12 cellular contexts compared by ENCODE assay signal in genomic region chr13:79548886-79549285, GRCh38.
DNase-seq lines count a peak whose midpoint lies in the region; ATAC-seq, FAIRE-seq and TF ChIP-seq lines count a peak whose summit lies in the region.
"Had no signal": no experiment of that assay in that cellular context is flagged by ENCODE, and none has a peak within 500 bp of the region (broad histone marks: within the 10 kb centered on the region; RNA-seq: fewer than 3 reads in every experiment).

No MANE protein-coding gene starts in this region.

- no peaks in the 10 kb centered on the region for H3K79me2 ChIP-seq in HepG2 (ENCODE audit: insufficient read depth, low read length)
- H3K79me2 ChIP-seq in SK-N-SH (ENCODE audit: insufficient read depth), result no peaks in the 10 kb centered on the region

- no peak overlapping the region for H3K4me3 Mint-ChIP-seq in activated CD4-positive, alpha-beta T cell treated with anti-CD3 and anti-CD28 coated beads for 36 hours
- no peak overlapping the region for H3K4me3 Mint-ChIP-seq in T-helper 2 cell treated with Interferon-gamma antibody and Interleukin-4, amounts not matched to agents 5 μg/mL and 100 μg/mL, for 36 hours
- H3K4me3 Mint-ChIP-seq: activated naive CD4-positive, alpha-beta T cell treated with anti-CD3 and anti-CD28 coated beads, Interleukin-2, amount 50 U/mL, for 24 hours; naive thymus-derived CD4-positive, alpha-beta T cell had no signal

- in situ Hi-C loops in HepG2 (cut with HindIII; ENCODE audit: extremely low pct_ligation_motif_present, low pct_unique_long_range_greater_than_20kb), result no loop called here

- peaks cover 14% of the 10 kb centered on the region for H3K36me3 Mint-ChIP-seq in activated CD4-positive, alpha-beta T cell treated with anti-CD3 and anti-CD28 coated beads for 36 hours (ENCODE audit: low read depth)
- H3K36me3 Mint-ChIP-seq in T-helper 2 cell treated with Interferon-gamma antibody and Interleukin-4, amounts not matched to agents 5 μg/mL and 100 μg/mL, for 36 hours (ENCODE audit: low read depth), result peaks cover 29% of the 10 kb centered on the region

- BruUV-seq in HepG2 (replicated peaks; lab: Mats Ljungman, UMichigan), result no TSS peak

- DNase-seq in HepG2 (ENCODE audit: low spot score) (no peak), right lobe of liver (no peak), SK-N-SH (peak; percentile 17), inferior parietal cortex (ENCODE audit: extremely low spot score) (peak; percentile 64), iPS-NIHi7 (ENCODE audit: extremely low spot score) (no peak)
- DNase-seq in activated CD4-positive, alpha-beta T cell treated with anti-CD3 and anti-CD28 coated beads for 36 hours, result no peak
- no peak for DNase-seq in T-helper 2 cell treated with Interferon-gamma antibody and Interleukin-4, amounts not matched to agents 5 μg/mL and 100 μg/mL, for 36 hours (ENCODE audit: low spot score)
- DNase-seq: naive thymus-derived CD4-positive, alpha-beta T cell; NCI-H2081 treated with DMSO at 0.1 percent for 48 hours had no signal

- TF ChIP-seq CTCF in HepG2 (CRISPR knock-in tag; IDR thresholded peaks at IDR 0.05) (no peak), right lobe of liver (IDR thresholded peaks at IDR 0.05) (peak in 2 of 4 donors; percentile 14 to 30), SK-N-SH (IDR thresholded peaks at IDR 0.05) (peak; percentile 72)

- intact Hi-C loops in HepG2 (cut with micrococcal nuclease; ENCODE audit: unreplicated experiment), result no loop called here
- intact Hi-C loops in right lobe of liver (cut with DNase I), result no loop called here
- intact Hi-C loops in activated CD4-positive, alpha-beta T cell treated with anti-CD3 and anti-CD28 coated beads for 36 hours (cut with DNase I, micrococcal nuclease), result no loop called here

- FAIRE-seq in HepG2 (lab: Jason Lieb, UNC), result no peak

- no peak for TF ChIP-seq RAD21 in HepG2 (CRISPR knock-in tag; IDR thresholded peaks at IDR 0.05)
- TF ChIP-seq RAD21 in SK-N-SH (IDR thresholded peaks at IDR 0.05; ENCODE audit: low read length), result peak; percentile 81

- H4K20me1 ChIP-seq in HepG2 (ENCODE audit: insufficient read depth, low read length) (no peaks in the 10 kb centered on the region), SK-N-SH (ENCODE audit: insufficient read depth) (no peaks in the 10 kb centered on the region)

- H3F3A ChIP-seq in SK-N-SH (replicated peaks; ENCODE audit: insufficient read depth), result no peaks in the 10 kb centered on the region

- no peaks in the 10 kb centered on the region for H3K27me3 ChIP-seq in HepG2 (ENCODE audit: control insufficient read depth in 1 of 2, insufficient read depth in 2 of 2, low read length in 2 of 2)
- no peaks in the 10 kb centered on the region for H3K27me3 ChIP-seq in right lobe of liver
- H3K27me3 ChIP-seq in SK-N-SH (ENCODE audit: insufficient read depth), result no peaks in the 10 kb centered on the region
- H3K27me3 ChIP-seq: vagina had no signal

- POLR2A ChIA-PET in HepG2 (lab: Yijun Ruan, JAX) (no interaction called here), SK-N-SH (lab: Yijun Ruan, JAX) (no interaction called here)
- POLR2A ChIA-PET in activated CD4-positive, alpha-beta T cell treated with anti-CD3 and anti-CD28 coated beads for 36 hours (lab: Charles Lee), result no interaction called here

- H3K9me2 ChIP-seq in SK-N-SH, result no peaks in the 10 kb centered on the region

- no peak overlapping the region for H2AFZ ChIP-seq in HepG2 (ENCODE audit: low read length)
- H2AFZ ChIP-seq in SK-N-SH (ENCODE audit: low read depth), result no peak overlapping the region

- peaks cover 5% of the 10 kb centered on the region for H3K4me1 Mint-ChIP-seq in activated CD4-positive, alpha-beta T cell treated with anti-CD3 and anti-CD28 coated beads for 36 hours
- peaks cover 7% of the 10 kb centered on the region for H3K4me1 Mint-ChIP-seq in T-helper 2 cell treated with Interferon-gamma antibody and Interleukin-4, amounts not matched to agents 5 μg/mL and 100 μg/mL, for 36 hours (ENCODE audit: low read depth)
- H3K4me1 Mint-ChIP-seq: naive thymus-derived CD4-positive, alpha-beta T cell had no signal

- H3K9ac ChIP-seq in HepG2 (ENCODE audit: insufficient read depth, low read depth, low read length) (no peak overlapping the region), SK-N-SH (no peak overlapping the region)

- H3K36me3 ChIP-seq in HepG2 (replicated peaks in 1 of 2; ENCODE audit: control insufficient read depth in 1 of 2, insufficient read depth in 2 of 2, low read length in 2 of 2) (no peaks in the 10 kb centered on the region), right lobe of liver (no peaks in the 10 kb centered on the region), SK-N-SH (replicated peaks in 1 of 2; ENCODE audit: control insufficient read depth in 1 of 2, insufficient read depth in 2 of 2, low read length in 1 of 2) (peaks cover 13% of the 10 kb centered on the region in 2 experiments)
- H3K36me3 ChIP-seq: vagina had no signal

- H3K4me3 ChIP-seq in HepG2 (replicated peaks in 1 of 3; ENCODE audit: insufficient read depth in 1 of 3, low read depth in 2 of 3, low read length in 3 of 3), result no peak overlapping the region
- no peak overlapping the region for H3K4me3 ChIP-seq in right lobe of liver
- H3K4me3 ChIP-seq in SK-N-SH (ENCODE audit: low read depth in 2 of 2, low read length in 1 of 2), result no peak overlapping the region
- H3K4me3 ChIP-seq: vagina had no signal

- H3K9me3 ChIP-seq in HepG2 (ENCODE audit: low read length), result no peaks in the 10 kb centered on the region
- H3K9me3 ChIP-seq in right lobe of liver, result no peaks in the 10 kb centered on the region
- no peaks in the 10 kb centered on the region for H3K9me3 ChIP-seq in SK-N-SH
- H3K9me3 ChIP-seq: vagina had no signal

- H3K27ac ChIP-seq in HepG2 (ENCODE audit: extremely low read length, insufficient read depth, low read length) (no peak overlapping the region), right lobe of liver (no peak overlapping the region), SK-N-SH (ENCODE audit: low read depth in 2 of 2, low read length in 1 of 2) (peak overlapping the region; percentile 20 to 97; a peak in 3 of 4 replicates)
- H3K27ac ChIP-seq: vagina had no signal

- no peaks in the 10 kb centered on the region for H3K27me3 Mint-ChIP-seq in activated CD4-positive, alpha-beta T cell treated with anti-CD3 and anti-CD28 coated beads for 36 hours
- no peaks in the 10 kb centered on the region for H3K27me3 Mint-ChIP-seq in T-helper 2 cell treated with Interferon-gamma antibody and Interleukin-4, amounts not matched to agents 5 μg/mL and 100 μg/mL, for 36 hours (ENCODE audit: low read depth)
- H3K27me3 Mint-ChIP-seq: activated naive CD4-positive, alpha-beta T cell treated with anti-CD3 and anti-CD28 coated beads, Interleukin-2, amount 50 U/mL, for 24 hours; naive thymus-derived CD4-positive, alpha-beta T cell had no signal

- 97% methylated on average over 1 of the region's 1 CpG for WGBS in HepG2 (ENCODE audit: low lambda C conversion rate)
- WGBS in right lobe of liver (ENCODE audit: insufficient coverage, low coverage, low lambda C conversion rate, missing lambda C conversion rate), result 50% methylated on average over 1 of the region's 1 CpG
- WGBS in SK-N-SH (ENCODE audit: low lambda C conversion rate), result 97% methylated on average over 1 of the region's 1 CpG

- CTCF ChIA-PET in HepG2 (lab: Yijun Ruan, JAX; ENCODE audit: low intra/inter-chr PET ratio, low total read pairs), result no interaction called here
- CTCF ChIA-PET in SK-N-SH (lab: Yijun Ruan, JAX), result interaction anchor here (0.6 to 1.6 kb wide), 22 partner anchors 11 to 1494 kb away, joined by 3 to 9 read pairs (median 3); no protein-coding TSS in a partner anchor
- CTCF ChIA-PET in activated CD4-positive, alpha-beta T cell treated with anti-CD3 and anti-CD28 coated beads for 36 hours (lab: Charles Lee), result interaction anchor here (1.0 kb wide), 2 partner anchors 48 to 125 kb away, joined by 3 to 5 read pairs; no protein-coding TSS in a partner anchor

- no peak for TF ChIP-seq POLR2A in HepG2 (IDR thresholded peaks at IDR 0.05; ENCODE audit: insufficient read depth in 1 of 2, low read depth in 2 of 2, low read length in 2 of 2)
- no peak for TF ChIP-seq POLR2A in right lobe of liver (IDR thresholded peaks at IDR 0.05)

- TF ChIP-seq EP300 in HepG2 (IDR thresholded peaks at IDR 0.05; ENCODE audit: low read depth in 2 of 2, low read length in 2 of 2) (no peak), HepG2 (CRISPR knock-in tag; IDR thresholded peaks at IDR 0.05; ENCODE audit: borderline replicate concordance) (no peak), SK-N-SH (IDR thresholded peaks at IDR 0.05; ENCODE audit: borderline replicate concordance in 1 of 2, low read depth in 1 of 2, low read length in 1 of 2) (0 out of 4 replicates have a peak, but pooled peaks of 1 of the 2 experiments have one; percentile 20)

- ATAC-seq in HepG2 (no peak), right lobe of liver (no peak), GM18519 (IDR thresholded peaks at IDR 0.05; ENCODE audit: low FRiP score, unreplicated experiment) (no peak)
- no peak for ATAC-seq in activated CD4-positive, alpha-beta T cell treated with anti-CD3 and anti-CD28 coated beads for 36 hours
- ATAC-seq: naive thymus-derived CD4-positive, alpha-beta T cell had no signal

- H3K9me3 Mint-ChIP-seq in activated CD4-positive, alpha-beta T cell treated with anti-CD3 and anti-CD28 coated beads for 36 hours (ENCODE audit: low read depth), result no peaks in the 10 kb centered on the region
- no peaks in the 10 kb centered on the region for H3K9me3 Mint-ChIP-seq in T-helper 2 cell treated with Interferon-gamma antibody and Interleukin-4, amounts not matched to agents 5 μg/mL and 100 μg/mL, for 36 hours
- H3K9me3 Mint-ChIP-seq: activated naive CD4-positive, alpha-beta T cell treated with anti-CD3 and anti-CD28 coated beads, Interleukin-2, amount 50 U/mL, for 24 hours; naive thymus-derived CD4-positive, alpha-beta T cell had no signal

- H3K4me1 ChIP-seq in HepG2 (ENCODE audit: insufficient read depth, low read length), result 0 out of 2 replicates have a peak, but pooled peaks cover 5% of the 10 kb centered on the region
- H3K4me1 ChIP-seq in right lobe of liver, result peaks cover 0 to 16% (median 0%) of the 10 kb centered on the region in 4 donors
- peaks cover 7 to 29% of the 10 kb centered on the region in 2 experiments; a peak in 3 of 4 replicates for H3K4me1 ChIP-seq in SK-N-SH (ENCODE audit: control insufficient read depth in 1 of 2, insufficient read depth in 2 of 2, low read depth in 1 of 2, low read length in 1 of 2)
- H3K4me1 ChIP-seq: vagina had no signal

- H3K4me2 ChIP-seq in HepG2 (ENCODE audit: low read depth, low read length) (no peak overlapping the region), SK-N-SH (no peak overlapping the region)

- H3K27ac Mint-ChIP-seq in activated CD4-positive, alpha-beta T cell treated with anti-CD3 and anti-CD28 coated beads for 36 hours, result no peak overlapping the region
- no peak overlapping the region for H3K27ac Mint-ChIP-seq in T-helper 2 cell treated with Interferon-gamma antibody and Interleukin-4, amounts not matched to agents 5 μg/mL and 100 μg/mL, for 36 hours
- H3K27ac Mint-ChIP-seq: activated naive CD4-positive, alpha-beta T cell treated with anti-CD3 and anti-CD28 coated beads, Interleukin-2, amount 50 U/mL, for 24 hours; naive thymus-derived CD4-positive, alpha-beta T cell had no signal

TF ChIP-seq in SK-N-SH, 30 proteins besides CTCF, POLR2A, EP300 and RAD21 (continues in another document):
- TF ChIP-seq GATA2 (CRISPR knock-in tag; IDR thresholded peaks at IDR 0.05), result peak; percentile 13; the same call in 1 of the 2 replicates

Comparison
In these comparisons a context has a peak if more than half of its experiments do, and no peak if none do; other contexts are left out.
1. DNase-seq: peak in SK-N-SH (single experiment) and inferior parietal cortex (single experiment); none in HepG2 (single experiment), right lobe of liver (0 of 3), activated CD4-positive, alpha-beta T cell treated with anti-CD3 and anti-CD28 coated beads for 36 hours (single experiment), iPS-NIHi7 (single experiment) and T-helper 2 cell treated with Interferon-gamma antibody and Interleukin-4, amounts not matched to agents 5 μg/mL and 100 μg/mL, for 36 hours (single experiment).
2. H3K27ac ChIP-seq: peak in SK-N-SH (2 of 2); none in HepG2 (single experiment) and right lobe of liver (0 of 3).
3. Of the 25 proteins assayed by ChIP-seq in both HepG2 and SK-N-SH: peak only in HepG2: none; only in SK-N-SH: CTCF, RAD21 and SMC3; in both: none; in neither: 21; mixed calls (peak in some experiments, not most) for 1.